2 cellular contexts compared by ENCODE assay signal in genomic region chr12:12553208-12553785, GRCh38.
TF ChIP-seq lines count a peak whose summit lies in the region.

No MANE protein-coding gene starts in this region.

TF ChIP-seq in HEK293, 187 proteins besides CTCF, POLR2A, EP300 and RAD21:
- TF ChIP-seq ZNF785 (tag by site-specific recombination; IDR thresholded peaks at IDR 0.05) = no peak
- TF ChIP-seq ZNF121 (tag by site-specific recombination; IDR thresholded peaks at IDR 0.05) = peak; percentile 47; the same call in 1 of the 2 replicates

TF ChIP-seq in K562, 482 proteins besides CTCF, POLR2A, EP300 and RAD21:
- TF ChIP-seq E2F1 (CRISPR knock-in tag; IDR thresholded peaks at IDR 0.05) (no peak), KDM1A (IDR thresholded peaks at IDR 0.05) (0 out of 4 replicates have a peak, but pooled peaks of 1 of the 2 experiments have one; percentile 19), ZNF655 (CRISPR knock-in tag; IDR thresholded peaks at IDR 0.05) (no peak), HOMEZ (CRISPR knock-in tag; IDR thresholded peaks at IDR 0.05) (no peak), ADNP (tag; IDR thresholded peaks at IDR 0.05) (peak; percentile 61; the same call in 1 of the 2 replicates), BRF2 (IDR thresholded peaks at IDR 0.05; ENCODE audit: borderline replicate concordance, insufficient read depth, insufficient read length) (no peak), BCOR (IDR thresholded peaks at IDR 0.05) (peak; percentile 61; the same call in 1 of the 2 replicates), ZNF121 (CRISPR knock-in tag; conservative IDR thresholded peaks at IDR 0.05) (peak; percentile 76), RBM25 (IDR thresholded peaks at IDR 0.05; ENCODE audit: low read depth, low read length, severe bottlenecking) (peak; percentile 95)
TF ChIP-seq in K562: peak in this region for 5.
